In genomic region chr2:8681786-8682692, GRCh38 we compare ENCODE assay signal across 8 cellular contexts. TPM values are rescaled to one million over a fixed set of nuclear protein-coding genes. Genes with fewer than 3 reads are reported as not detected.
DNase-seq lines count a peak whose midpoint lies in the region; ATAC-seq and TF ChIP-seq lines count a peak whose summit lies in the region.

ID2 (plus strand) TSS chr2:8682056; CDS start chr2:8682166, 110 bp downstream.

- peaks cover 0 to 3% (median 0%) of the 10 kb centered on the region in 9 donors for H3K27me3 ChIP-seq in heart left ventricle

- H3K27ac ChIP-seq in heart left ventricle, result peak within 1 kb of the TSS; percentile 88 to 100 (median 99)

- H3K4me1 Mint-ChIP-seq in T-helper 1 cell treated with Interleukin-12 subunit alpha and Interleukin-12 subunit beta and Interleukin-4 antibody, amounts not matched to agents 30 μg/mL and 1 μg/mL, for 36 hours (ENCODE audit: low read depth), result peaks cover 38% of the 10 kb centered on the region
- peaks cover 27% of the 10 kb centered on the region for H3K4me1 Mint-ChIP-seq in type B pancreatic cell (ENCODE audit: unreplicated experiment)

- TF ChIP-seq POLR2A in heart left ventricle (IDR thresholded peaks at IDR 0.05), result peak; percentile 93 to 100

- DNase-seq in NCI-H1694 treated with DMSO at 0.1 percent for 48 hours (lab: John Stamatoyannopoulos, UW) (peak; percentile 99), amniotic epithelial cell (ENCODE audit: low read depth) (peak; percentile 97), heart left ventricle (peak; percentile 99 to 100 (median 100)), posterior cingulate gyrus (peak; percentile 96 to 100 (median 98)), type B pancreatic cell (ENCODE audit: extremely low spot score, unreplicated experiment) (peak; percentile 100)

- 0 to 1% (median 1%) methylated on average over 34 to 69 of the region's 70 CpGs for WGBS in heart left ventricle, 4 donors

- H3K36me3 ChIP-seq in heart left ventricle, result no peaks in the 10 kb centered on the region

- intact Hi-C loops in heart left ventricle (cut with DNase I) (loop anchor here (2.0 to 10.0 kb wide), 21 partner anchors 90 to 1587 kb away; no protein-coding TSS in a partner anchor), posterior cingulate gyrus (cut with DNase I) (loop anchor here (10.0 kb wide), 2 partner anchors 417 to 957 kb away; no protein-coding TSS in a partner anchor)

- H3K36me3 Mint-ChIP-seq in T-helper 1 cell treated with Interleukin-12 subunit alpha and Interleukin-12 subunit beta and Interleukin-4 antibody, amounts not matched to agents 30 μg/mL and 1 μg/mL, for 36 hours (ENCODE audit: low read depth), result peaks cover 26% of the 10 kb centered on the region
- H3K36me3 Mint-ChIP-seq in type B pancreatic cell, result peaks cover 25% of the 10 kb centered on the region

- no peaks in the 10 kb centered on the region for H3K9me3 Mint-ChIP-seq in T-helper 1 cell treated with Interleukin-12 subunit alpha and Interleukin-12 subunit beta and Interleukin-4 antibody, amounts not matched to agents 30 μg/mL and 1 μg/mL, for 36 hours
- no peaks in the 10 kb centered on the region for H3K9me3 Mint-ChIP-seq in type B pancreatic cell

- H3K27ac Mint-ChIP-seq in T-helper 1 cell treated with Interleukin-12 subunit alpha and Interleukin-12 subunit beta and Interleukin-4 antibody, amounts not matched to agents 30 μg/mL and 1 μg/mL, for 36 hours, result peak within 1 kb of the TSS; percentile 95
- peak within 1 kb of the TSS; percentile 98 for H3K27ac Mint-ChIP-seq in type B pancreatic cell

- no peak for TF ChIP-seq CTCF in heart left ventricle (IDR thresholded peaks at IDR 0.05)
- no peak for TF ChIP-seq CTCF in type B pancreatic cell (conservative IDR thresholded peaks at IDR 0.05)

- H3K4me1 ChIP-seq in heart left ventricle, result peaks cover 0 to 50% (median 33%) of the 10 kb centered on the region in 12 donors

- ATAC-seq in GM18498 (IDR thresholded peaks at IDR 0.05; ENCODE audit: unreplicated experiment) (peak; percentile 65), HG02885 (IDR thresholded peaks at IDR 0.05; ENCODE audit: poor library complexity, unreplicated experiment) (peak; percentile 68), heart left ventricle (peak; percentile 82 to 89 (median 87))

- H3K9me3 ChIP-seq in heart left ventricle, result no peaks in the 10 kb centered on the region

- peak within 1 kb of the TSS; percentile 68 to 92 (median 84) for H3K4me3 ChIP-seq in heart left ventricle

- H3K27me3 Mint-ChIP-seq in T-helper 1 cell treated with Interleukin-12 subunit alpha and Interleukin-12 subunit beta and Interleukin-4 antibody, amounts not matched to agents 30 μg/mL and 1 μg/mL, for 36 hours (ENCODE audit: low read depth), result peaks cover 19% of the 10 kb centered on the region
- no peaks in the 10 kb centered on the region for H3K27me3 Mint-ChIP-seq in type B pancreatic cell

- H3K4me3 Mint-ChIP-seq in T-helper 1 cell treated with Interleukin-12 subunit alpha and Interleukin-12 subunit beta and Interleukin-4 antibody, amounts not matched to agents 30 μg/mL and 1 μg/mL, for 36 hours, result peak within 1 kb of the TSS; percentile 99
- peak within 1 kb of the TSS; percentile 99 for H3K4me3 Mint-ChIP-seq in type B pancreatic cell

RNA-seq across cellular contexts. Expression of gene ID2, which starts in this region (rescaled TPM):
- total RNA-seq in heart left ventricle, result 100 to 1,000 TPM in 1 of 9 donors, 10 to 100 TPM in 8; 17.3 to 121 (median 25.5) TPM
- polyA plus RNA-seq in heart left ventricle, result 10 to 100 TPM; 44.9 to 92.0 TPM
- 194 and 310 TPM in 2 replicates for total RNA-seq in type B pancreatic cell (ENCODE audit: low replicate concordance)

Comparison
In these comparisons a context has a peak if more than half of its experiments do, and no peak if none do; other contexts are left out.
1. Peak in every context shown above with its lines: DNase-seq, ATAC-seq, H3K4me3 ChIP-seq and H3K27ac ChIP-seq.